Comparison of ENCODE assay signal across 26 cellular contexts in genomic region chr10:125232841-125233240, GRCh38.
DNase-seq lines count a peak whose midpoint lies in the region; ATAC-seq and TF ChIP-seq lines count a peak whose summit lies in the region.
"Had no signal": no experiment of that assay in that cellular context is flagged by ENCODE, and none has a peak within 500 bp of the region (broad histone marks: within the 10 kb centered on the region; RNA-seq: fewer than 3 reads in every experiment).

No MANE protein-coding gene starts in this region.

- ATAC-seq in upper lobe of right lung (no peak), GM19455 (IDR thresholded peaks at IDR 0.05; ENCODE audit: unreplicated experiment) (no peak)
- ATAC-seq: activated CD4-positive, alpha-beta T cell treated with anti-CD3 and anti-CD28 coated beads for 36 hours; heart left ventricle; lower lobe of right lung; pancreas had no signal

- H3K4me3 ChIP-seq in MG63 = no peak overlapping the region
- no peak overlapping the region for H3K4me3 ChIP-seq in adipocyte (ENCODE audit: low read length)
- H3K4me3 ChIP-seq in mesodermal cell (ENCODE audit: extremely low read depth, insufficient read depth, low read length, poor library complexity, severe bottlenecking) = no peak overlapping the region
- no peak overlapping the region for H3K4me3 ChIP-seq in upper lobe of right lung
- no peak overlapping the region for H3K4me3 ChIP-seq in vagina
- H3K4me3 ChIP-seq: heart left ventricle, lower lobe of right lung, pancreas, right atrium auricular region, SK-N-MC, smooth muscle cell, upper lobe of left lung had no signal

- H3K9me3 ChIP-seq in MG63 (peaks cover 7% of the 10 kb centered on the region; the same call in 1 of the 2 replicates), adipocyte (ENCODE audit: control insufficient read depth, low read length) (no peaks in the 10 kb centered on the region), mesodermal cell (ENCODE audit: control insufficient read depth, low read length) (peaks cover 4% of the 10 kb centered on the region), upper lobe of right lung (no peaks in the 10 kb centered on the region), vagina (no peaks in the 10 kb centered on the region)
- H3K9me3 ChIP-seq: lower lobe of right lung, pancreas, right atrium auricular region, upper lobe of left lung had no signal

- H3K36me3 ChIP-seq in MG63 (no peaks in the 10 kb centered on the region), adipocyte (ENCODE audit: control insufficient read depth, insufficient read depth, low read length, severe bottlenecking) (no peaks in the 10 kb centered on the region), mesodermal cell (ENCODE audit: control insufficient read depth, insufficient read depth, low read length) (no peaks in the 10 kb centered on the region), upper lobe of right lung (no peaks in the 10 kb centered on the region), vagina (no peaks in the 10 kb centered on the region)
- H3K36me3 ChIP-seq: heart left ventricle, lower lobe of right lung, pancreas, right atrium auricular region, upper lobe of left lung had no signal

- H3K27ac ChIP-seq in mesodermal cell (ENCODE audit: low read depth, low read length, severe bottlenecking) = peak overlapping the region; percentile 53
- H3K27ac ChIP-seq in upper lobe of right lung = no peak overlapping the region
- H3K27ac ChIP-seq in vagina = no peak overlapping the region
- H3K27ac ChIP-seq: C4-2B, heart left ventricle, lower lobe of right lung, pancreas, right atrium auricular region, SK-N-MC, upper lobe of left lung had no signal

- no peak for TF ChIP-seq POLR2A in vagina (IDR thresholded peaks at IDR 0.05)

- 66 to 94% methylated on average over 2 to 3 of the region's 5 CpGs for WGBS in mesodermal cell (ENCODE audit: insufficient coverage in 2 of 2), 2 experiments

- H3K4me1 ChIP-seq in adipocyte (ENCODE audit: control insufficient read depth, insufficient read depth, low read length) = peaks cover 6% of the 10 kb centered on the region
- H3K4me1 ChIP-seq in mesodermal cell (ENCODE audit: control insufficient read depth, insufficient read depth, low read length, poor library complexity, severe bottlenecking) = peaks cover 26% of the 10 kb centered on the region
- no peaks in the 10 kb centered on the region for H3K4me1 ChIP-seq in upper lobe of right lung
- peaks cover 12% of the 10 kb centered on the region for H3K4me1 ChIP-seq in vagina
- H3K4me1 ChIP-seq: heart left ventricle, lower lobe of right lung, pancreas, right atrium auricular region, upper lobe of left lung had no signal

- DNase-seq in ELR (ENCODE audit: low read depth) = peak; percentile 80
- peak; percentile 18 for DNase-seq in MG63
- DNase-seq in adipocyte (ENCODE audit: low read depth) = peak; percentile 41
- DNase-seq in upper lobe of right lung = no peak
- no peak for DNase-seq in vagina (ENCODE audit: extremely low spot score in 2 of 2)
- no peak for DNase-seq in posterior vena cava (ENCODE audit: low spot score)
- DNase-seq: activated CD4-positive, alpha-beta T cell treated with anti-CD3 and anti-CD28 coated beads for 36 hours; activated gamma-delta T cell treated with Interleukin-2 at 50 U/mL for 16 hours; activated T-cell treated with anti-CD3 and anti-CD28 coated beads, Interleukin-2, amount 50 U/mL, for 24 hours; Calu3; GOT3; heart left ventricle; lower lobe of right lung; NCI-H1105; NCI-H2029 treated with DMSO at 0.1 percent for 48 hours; NCI-H69; pancreas; RPMI8226; stimulated activated CD4-positive, alpha-beta T cell treated with anti-CD3 and anti-CD28 coated beads, Interleukin-2, amount 100 ng/mL, for 24 hours; upper lobe of left lung had no signal

- no peak overlapping the region for H3K9ac ChIP-seq in adipocyte (ENCODE audit: low read length)

- intact Hi-C loops in upper lobe of right lung (cut with DNase I) = no loop called here
- intact Hi-C loops in vagina (cut with DNase I) = no loop called here
- intact Hi-C loops in posterior vena cava (cut with DNase I) = no loop called here

- TF ChIP-seq CTCF in upper lobe of right lung (IDR thresholded peaks at IDR 0.05) (no peak), vagina (IDR thresholded peaks at IDR 0.05) (no peak)

- H3K27me3 ChIP-seq in MG63 (no peaks in the 10 kb centered on the region), adipocyte (replicated peaks; ENCODE audit: control insufficient read depth, insufficient read depth, low read length) (peaks cover 4% of the 10 kb centered on the region), upper lobe of right lung (no peaks in the 10 kb centered on the region), vagina (no peaks in the 10 kb centered on the region)
- H3K27me3 ChIP-seq: pancreas, right atrium auricular region, upper lobe of left lung had no signal

Comparison
In these comparisons a context has a peak if more than half of its experiments do, and no peak if none do; other contexts are left out.
1. DNase-seq: peak in ELR (single experiment), MG63 (single experiment) and adipocyte (single experiment); none in upper lobe of right lung (single experiment), vagina (0 of 2) and posterior vena cava (single experiment).